Comparison of ENCODE assay signal across 19 cellular contexts in genomic region chr16:85780281-85780680, GRCh38. TPM values are rescaled to one million over a fixed set of nuclear protein-coding genes. Genes with fewer than 3 reads are reported as not detected.
DNase-seq lines count a peak whose midpoint lies in the region; ATAC-seq and TF ChIP-seq lines count a peak whose summit lies in the region.
"Had no signal": no experiment of that assay in that cellular context is flagged by ENCODE, and none has a peak within 500 bp of the region (broad histone marks: within the 10 kb centered on the region; RNA-seq: fewer than 3 reads in every experiment).

No MANE protein-coding gene starts in this region.

- no peak overlapping the region for H2BK120ac ChIP-seq in neuronal stem cell (ENCODE audit: low read depth, low read length)

- H3K18ac ChIP-seq in neuronal stem cell (ENCODE audit: low read length) = no peak overlapping the region

- no peak overlapping the region for H3K4me2 ChIP-seq in neuronal stem cell (ENCODE audit: insufficient read depth, low read length, poor library complexity, severe bottlenecking)
- H3K4me2 ChIP-seq: A549; BLaER1 treated with 17β-estradiol and CSF1 and Interleukin-3, amounts not matched to agents 10 nM and 100 nM had no signal

- 92 to 96% methylated on average over 26 of the region's 26 CpGs for WGBS in heart right ventricle, 2 donors
- whole genome bisulfite sequencing in neuronal stem cell (ENCODE audit: extremely low coverage in 2 of 2, insufficient read length in 2 of 2, insufficient replicate concordance in 1 of 2), 2 donors = no CpG with 5 or more reads among the region's 26 CpGs

- H2BK5ac ChIP-seq in neuronal stem cell (ENCODE audit: low read length) = no peak overlapping the region

- no peak overlapping the region for H2BK15ac ChIP-seq in neuronal stem cell (ENCODE audit: low read length)

- H2AFZ ChIP-seq in neuronal stem cell (ENCODE audit: low read length) = no peak overlapping the region

- H3K27ac ChIP-seq in heart right ventricle (no peak overlapping the region), RWPE1 (peak overlapping the region; percentile 83), neuronal stem cell (replicated peaks; ENCODE audit: low read length) (no peak overlapping the region)
- H3K27ac ChIP-seq: A549; BLaER1 treated with 17β-estradiol and CSF1 and Interleukin-3, amounts not matched to agents 10 nM and 100 nM had no signal

- peaks cover 6% of the 10 kb centered on the region for H3K79me1 ChIP-seq in neuronal stem cell (ENCODE audit: low read depth, low read length)

- H3K9ac ChIP-seq in neuronal stem cell (ENCODE audit: low read depth, low read length, poor library complexity) = no peak overlapping the region

- H3K14ac ChIP-seq in neuronal stem cell (ENCODE audit: low read length) = no peak overlapping the region

- H3K4me3 ChIP-seq in heart right ventricle (no peak overlapping the region), neuronal stem cell (ENCODE audit: low read length in 2 of 2) (peak overlapping the region in 1 of 2 donors; percentile 55)
- H3K4me3 ChIP-seq: A549; BLaER1 treated with 17β-estradiol and CSF1 and Interleukin-3, amounts not matched to agents 10 nM and 100 nM; HAP-1 had no signal

- intact Hi-C loops in left cardiac atrium (cut with DNase I) (no loop called here), heart right ventricle (cut with DNase I) (no loop called here)

- no peak for TF ChIP-seq CTCF in heart right ventricle (IDR thresholded peaks at IDR 0.05)
- TF ChIP-seq CTCF in RWPE1 (conservative IDR thresholded peaks at IDR 0.05; ENCODE audit: low read depth) = no peak

- no peak overlapping the region for H2BK12ac ChIP-seq in neuronal stem cell (ENCODE audit: low read length)

- H3K4ac ChIP-seq in neuronal stem cell (ENCODE audit: low read length) = no peak overlapping the region

- H3K36me3 ChIP-seq in heart right ventricle (peaks cover 0 to 86% (median 25%) of the 10 kb centered on the region in 9 donors), neuronal stem cell (replicated peaks in 1 of 2; ENCODE audit: control insufficient read depth in 2 of 2, insufficient read depth in 2 of 2, low read length in 2 of 2) (peaks cover 32 to 76% of the 10 kb centered on the region in 2 donors)

- CTCF ChIA-PET in RWPE1 (lab: Yijun Ruan, JAX) = no interaction called here

- H4K91ac ChIP-seq in neuronal stem cell (ENCODE audit: low read depth, low read length, poor library complexity) = no peak overlapping the region

- no peak overlapping the region for H2AK5ac ChIP-seq in neuronal stem cell (ENCODE audit: low read depth, low read length)

- POLR2A ChIA-PET in RWPE1 (lab: Yijun Ruan, JAX; ENCODE audit: low non-redundant PET) = no interaction called here

- ATAC-seq in left cardiac atrium (no peak), heart right ventricle (no peak)
- ATAC-seq: A549 had no signal

- H4K8ac ChIP-seq in neuronal stem cell (ENCODE audit: low read depth, low read length) = no peak overlapping the region

- H3K9me3 ChIP-seq in heart right ventricle (no peaks in the 10 kb centered on the region), neuronal stem cell (replicated peaks in 1 of 2; ENCODE audit: control insufficient read depth in 2 of 2, insufficient read depth in 1 of 2, low read depth in 1 of 2, low read length in 2 of 2) (no peaks in the 10 kb centered on the region)
- H3K9me3 ChIP-seq: A549; BE2C; BLaER1 treated with 17β-estradiol and CSF1 and Interleukin-3, amounts not matched to agents 10 nM and 100 nM; HAP-1 had no signal

- H3K23ac ChIP-seq in neuronal stem cell (ENCODE audit: low read depth, low read length, poor library complexity) = peak overlapping the region; percentile 58

- DNase-seq in left cardiac atrium = peak; percentile 5
- DNase-seq in heart right ventricle = no peak
- DNase-seq in RWPE1 (ENCODE audit: low spot score) = no peak
- no peak for DNase-seq in neuronal stem cell (ENCODE audit: low spot score)
- DNase-seq in mesenteric fat pad (ENCODE audit: low spot score) = no peak
- no peak for DNase-seq in DMS53 treated with DMSO at 0.1 percent for 48 hours (lab: John Stamatoyannopoulos, UW; ENCODE audit: unreplicated experiment)
- DNase-seq: 8988T; ACHN; AML-193; BE2C; CD4-positive, alpha-beta T cell; CD8-positive, alpha-beta memory T cell; DMS 273 treated with DMSO at 0.1 percent for 48 hours; DMS79 treated with DMSO at 0.1 percent for 48 hours; GF-D8; GOT3 had no signal

- H3K27me3 ChIP-seq in heart right ventricle = no peaks in the 10 kb centered on the region
- no peaks in the 10 kb centered on the region for H3K27me3 ChIP-seq in neuronal stem cell (ENCODE audit: control insufficient read depth in 3 of 3, insufficient read depth in 3 of 3, low read depth in 1 of 3, low read length in 3 of 3)
- H3K27me3 ChIP-seq: BE2C; BLaER1 treated with 17β-estradiol and CSF1 and Interleukin-3, amounts not matched to agents 10 nM and 100 nM had no signal

- H3K4me1 ChIP-seq in heart right ventricle = peaks cover 0 to 23% (median 3%) of the 10 kb centered on the region in 9 donors
- no peaks in the 10 kb centered on the region for H3K4me1 ChIP-seq in neuronal stem cell (ENCODE audit: control insufficient read depth in 2 of 2, insufficient read depth in 1 of 2, low read depth in 1 of 2, low read length in 2 of 2)
- H3K4me1 ChIP-seq: A549; BE2C; BLaER1 treated with 17β-estradiol and CSF1 and Interleukin-3, amounts not matched to agents 10 nM and 100 nM; HAP-1 had no signal

RNA-seq across cellular contexts. Expression of gene EMC8, which starts 19.1 kb away (rescaled TPM):
- total RNA-seq in left cardiac atrium = 10 to 100 TPM; 18.6 to 24.4 TPM
- total RNA-seq in heart right ventricle = 10 to 100 TPM; 17.8 to 29.0 (median 26.1) TPM
- polyA plus RNA-seq in heart right ventricle = 10 to 100 TPM in 1 of 2 donors, 1 to 10 TPM in 1; 6.2 to 23.1 TPM
- polyA plus RNA-seq in neuronal stem cell (2013, experiment 1 of 2) = 25.0 TPM
- 25.5 TPM for polyA plus RNA-seq in neuronal stem cell (2013, experiment 2 of 2)
- total RNA-seq in mesenteric fat pad = 31.5 TPM

RNA-seq across cellular contexts. Expression of gene COX4I1, which starts 19.2 kb away (rescaled TPM):
- total RNA-seq in left cardiac atrium = 1,000 to 10,000 TPM; 1,590 to 1,597 TPM
- total RNA-seq in heart right ventricle = 1,000 to 10,000 TPM; 1,221 to 2,099 (median 1,899) TPM
- 1,000 to 10,000 TPM; 2,661 to 4,942 TPM for polyA plus RNA-seq in heart right ventricle
- polyA plus RNA-seq in neuronal stem cell (2013, experiment 1 of 2) = 874 TPM
- 829 TPM for polyA plus RNA-seq in neuronal stem cell (2013, experiment 2 of 2)
- total RNA-seq in mesenteric fat pad = 419 TPM

RNA-seq across cellular contexts. Expression of gene C16orf74, which starts 29.4 kb away (rescaled TPM):
- total RNA-seq in left cardiac atrium = 1 to 10 TPM; 2.3 to 2.6 TPM
- total RNA-seq in heart right ventricle = 1 to 10 TPM in 8 of 10 donors, under 1 TPM in 2; 0.56 to 6.5 (median 1.2) TPM
- 1 to 10 TPM in 1 of 2 donors, under 1 TPM in 1; 0.87 to 4.4 TPM for polyA plus RNA-seq in heart right ventricle
- polyA plus RNA-seq in neuronal stem cell (2013, experiment 1 of 2) = 2.8 TPM
- 3.0 TPM for polyA plus RNA-seq in neuronal stem cell (2013, experiment 2 of 2)
- 3.1 TPM for total RNA-seq in mesenteric fat pad
